Comparison of ENCODE assay signal across 8 cellular contexts in genomic region chr16:53518550-53519416, GRCh38. TPM values are rescaled to one million over a fixed set of nuclear protein-coding genes. Genes with fewer than 3 reads are reported as not detected.
DNase-seq lines count a peak whose midpoint lies in the region; ATAC-seq and TF ChIP-seq lines count a peak whose summit lies in the region.

No MANE protein-coding gene starts in this region.

- peak; percentile 97 for ATAC-seq in GM19463 (IDR thresholded peaks at IDR 0.05; ENCODE audit: unreplicated experiment)
- peak; percentile 93 for ATAC-seq in HG03558 (IDR thresholded peaks at IDR 0.05; ENCODE audit: extremely low read depth, unreplicated experiment)
- peak; percentile 77 for ATAC-seq in esophagus mucosa

- no peak for TF ChIP-seq CTCF in coronary artery (IDR thresholded peaks at IDR 0.05)

- H3K27me3 ChIP-seq in BLaER1 treated with 17β-estradiol and CSF1 and Interleukin-3, amounts not matched to agents 10 nM and 100 nM, result no peaks in the 10 kb centered on the region

- H3K9ac ChIP-seq in BLaER1 treated with 17β-estradiol and CSF1 and Interleukin-3, amounts not matched to agents 10 nM and 100 nM, result peak overlapping the region; percentile 19 to 82 (median 75); a peak in 21 of 22 replicates

- peak overlapping the region; percentile 32 to 59 (median 53); a peak in 19 of 20 replicates for H3K4me3 ChIP-seq in BLaER1 treated with 17β-estradiol and CSF1 and Interleukin-3, amounts not matched to agents 10 nM and 100 nM
- no peak overlapping the region for H3K4me3 ChIP-seq in coronary artery

- H3K27ac ChIP-seq in BLaER1 treated with 17β-estradiol and CSF1 and Interleukin-3, amounts not matched to agents 10 nM and 100 nM, result peak overlapping the region; percentile 37 to 96 (median 88); a peak in 21 of 22 replicates
- H3K27ac ChIP-seq in coronary artery, result peak overlapping the region in 1 of 2 donors; percentile 61

- peaks cover 0 to 4% (median 0%) of the 10 kb centered on the region in 11 experiments; a peak in 2 of 22 replicates for H3K36me3 ChIP-seq in BLaER1 treated with 17β-estradiol and CSF1 and Interleukin-3, amounts not matched to agents 10 nM and 100 nM

- H3K4me1 ChIP-seq in BLaER1 treated with 17β-estradiol and CSF1 and Interleukin-3, amounts not matched to agents 10 nM and 100 nM, result peaks cover 52 to 68% (median 61%) of the 10 kb centered on the region in 10 experiments

- no peaks in the 10 kb centered on the region for H4K20me1 ChIP-seq in BLaER1 treated with 17β-estradiol and CSF1 and Interleukin-3, amounts not matched to agents 10 nM and 100 nM

- peaks cover 16 to 22% (median 18%) of the 10 kb centered on the region in 11 experiments for H3K9me3 ChIP-seq in BLaER1 treated with 17β-estradiol and CSF1 and Interleukin-3, amounts not matched to agents 10 nM and 100 nM (replicated peaks in 1 of 11)

- H3K4me2 ChIP-seq in BLaER1 treated with 17β-estradiol and CSF1 and Interleukin-3, amounts not matched to agents 10 nM and 100 nM, result peak overlapping the region; percentile 82 to 95 (median 91)

- DNase-seq in activated CD4-positive, alpha-beta T cell treated with anti-CD3 and anti-CD28 coated beads, Interleukin-2, amount 50 U/mL, for 48 hours, result peak; percentile 69 to 78
- peak; percentile 64 for DNase-seq in stimulated activated CD4-positive, alpha-beta T cell treated with anti-CD3 and anti-CD28 coated beads, Interleukin-15, amount 100 ng/mL, for 48 hours (ENCODE audit: low read depth in 2 of 2)
- no peak for DNase-seq in coronary artery (ENCODE audit: low spot score)
- DNase-seq in HUDEP-2 (lab: John Stamatoyannopoulos, UW; ENCODE audit: unreplicated experiment in 76 of 76), result no peak

RNA-seq across cellular contexts. Expression of gene AKTIP, which starts 15.8 kb away (rescaled TPM):
- total RNA-seq in esophagus mucosa, result 34.6 TPM

Comparison
In these comparisons a context has a peak if more than half of its experiments do, and no peak if none do; other contexts are left out.
1. DNase-seq: peak in activated CD4-positive, alpha-beta T cell treated with anti-CD3 and anti-CD28 coated beads, Interleukin-2, amount 50 U/mL, for 48 hours (2 of 2) and stimulated activated CD4-positive, alpha-beta T cell treated with anti-CD3 and anti-CD28 coated beads, Interleukin-15, amount 100 ng/mL, for 48 hours (2 of 2); none in coronary artery (single experiment) and HUDEP-2 (0 of 76).
2. Peak in every context shown above with its lines, with median percentiles within 50 percentile points of each other: ATAC-seq.